ENCODE assay signal across 1 cellular context in the genomic region with DNA sequence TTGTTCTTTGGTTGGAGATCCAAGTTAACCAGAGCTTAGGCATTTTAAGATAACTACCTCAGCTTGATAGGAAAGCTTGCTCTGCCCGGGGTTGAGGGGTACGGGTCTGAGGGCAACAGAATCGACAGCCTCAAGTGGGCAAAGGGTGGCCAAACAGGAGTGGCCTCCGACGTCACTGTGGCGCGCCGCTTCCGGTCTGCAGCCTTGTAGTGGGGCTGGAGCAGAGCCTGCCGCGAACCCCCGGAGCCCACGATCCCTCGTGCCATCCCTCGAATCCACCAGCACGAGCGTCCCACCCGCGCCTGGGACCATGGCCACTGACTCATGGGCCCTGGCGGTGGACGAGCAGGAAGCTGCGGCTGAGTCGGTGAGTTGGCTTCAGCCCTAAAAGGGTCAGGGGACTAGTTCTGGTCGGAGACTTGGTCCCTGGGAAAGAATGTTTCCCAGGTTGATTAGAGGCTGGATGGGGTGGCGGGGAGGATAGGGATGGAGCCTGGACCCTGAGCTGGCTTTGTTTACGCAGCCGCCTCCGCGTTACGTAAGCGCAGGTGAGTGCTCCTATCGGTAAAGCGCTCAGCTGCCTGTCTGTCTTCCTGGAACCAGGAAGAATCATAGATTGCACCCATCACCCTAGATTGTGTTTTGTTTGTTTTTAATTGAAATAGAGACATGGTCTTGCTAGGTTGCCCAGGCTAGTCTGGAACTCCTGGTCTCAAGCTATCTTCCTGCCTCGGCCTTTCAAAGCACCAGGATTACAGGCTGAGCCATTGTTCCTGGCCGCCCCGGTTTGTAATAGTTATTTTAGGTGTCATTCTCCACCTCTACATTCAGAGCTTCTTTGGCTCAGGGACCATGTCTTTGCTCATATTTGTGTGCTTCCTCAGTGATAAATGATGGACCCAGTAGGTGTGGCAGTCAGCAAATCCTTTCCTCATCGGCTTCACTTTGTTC.
TF ChIP-seq lines count a peak whose summit lies in the region.

A gene (plus strand): TSS at position 199 of the 951 bp plus-strand sequence. CDS start 112 bp downstream, at position 311.

TF ChIP-seq in HEK293, 187 proteins besides CTCF, POLR2A, EP300 and RAD21 (continued from another document):
- TF ChIP-seq, protein P1, sequence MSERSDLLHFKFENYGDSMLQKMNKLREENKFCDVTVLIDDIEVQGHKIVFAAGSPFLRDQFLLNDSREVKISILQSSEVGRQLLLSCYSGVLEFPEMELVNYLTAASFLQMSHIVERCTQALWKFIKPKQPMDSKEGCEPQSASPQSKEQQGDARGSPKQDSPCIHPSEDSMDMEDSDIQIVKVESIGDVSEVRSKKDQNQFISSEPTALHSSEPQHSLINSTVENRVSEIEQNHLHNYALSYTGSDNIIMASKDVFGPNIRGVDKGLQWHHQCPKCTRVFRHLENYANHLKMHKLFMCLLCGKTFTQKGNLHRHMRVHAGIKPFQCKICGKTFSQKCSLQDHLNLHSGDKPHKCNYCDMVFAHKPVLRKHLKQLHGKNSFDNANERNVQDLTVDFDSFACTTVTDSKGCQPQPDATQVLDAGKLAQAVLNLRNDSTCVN (tag by site-specific recombination; optimal IDR thresholded peaks at IDR 0.05) = peak; percentile 52
- TF ChIP-seq KLF8 (tag by site-specific recombination; IDR thresholded peaks at IDR 0.05) = no peak
- peak; percentile 97 for TF ChIP-seq ZBTB48 (tag by site-specific recombination; IDR thresholded peaks at IDR 0.05)
- TF ChIP-seq, protein P2, sequence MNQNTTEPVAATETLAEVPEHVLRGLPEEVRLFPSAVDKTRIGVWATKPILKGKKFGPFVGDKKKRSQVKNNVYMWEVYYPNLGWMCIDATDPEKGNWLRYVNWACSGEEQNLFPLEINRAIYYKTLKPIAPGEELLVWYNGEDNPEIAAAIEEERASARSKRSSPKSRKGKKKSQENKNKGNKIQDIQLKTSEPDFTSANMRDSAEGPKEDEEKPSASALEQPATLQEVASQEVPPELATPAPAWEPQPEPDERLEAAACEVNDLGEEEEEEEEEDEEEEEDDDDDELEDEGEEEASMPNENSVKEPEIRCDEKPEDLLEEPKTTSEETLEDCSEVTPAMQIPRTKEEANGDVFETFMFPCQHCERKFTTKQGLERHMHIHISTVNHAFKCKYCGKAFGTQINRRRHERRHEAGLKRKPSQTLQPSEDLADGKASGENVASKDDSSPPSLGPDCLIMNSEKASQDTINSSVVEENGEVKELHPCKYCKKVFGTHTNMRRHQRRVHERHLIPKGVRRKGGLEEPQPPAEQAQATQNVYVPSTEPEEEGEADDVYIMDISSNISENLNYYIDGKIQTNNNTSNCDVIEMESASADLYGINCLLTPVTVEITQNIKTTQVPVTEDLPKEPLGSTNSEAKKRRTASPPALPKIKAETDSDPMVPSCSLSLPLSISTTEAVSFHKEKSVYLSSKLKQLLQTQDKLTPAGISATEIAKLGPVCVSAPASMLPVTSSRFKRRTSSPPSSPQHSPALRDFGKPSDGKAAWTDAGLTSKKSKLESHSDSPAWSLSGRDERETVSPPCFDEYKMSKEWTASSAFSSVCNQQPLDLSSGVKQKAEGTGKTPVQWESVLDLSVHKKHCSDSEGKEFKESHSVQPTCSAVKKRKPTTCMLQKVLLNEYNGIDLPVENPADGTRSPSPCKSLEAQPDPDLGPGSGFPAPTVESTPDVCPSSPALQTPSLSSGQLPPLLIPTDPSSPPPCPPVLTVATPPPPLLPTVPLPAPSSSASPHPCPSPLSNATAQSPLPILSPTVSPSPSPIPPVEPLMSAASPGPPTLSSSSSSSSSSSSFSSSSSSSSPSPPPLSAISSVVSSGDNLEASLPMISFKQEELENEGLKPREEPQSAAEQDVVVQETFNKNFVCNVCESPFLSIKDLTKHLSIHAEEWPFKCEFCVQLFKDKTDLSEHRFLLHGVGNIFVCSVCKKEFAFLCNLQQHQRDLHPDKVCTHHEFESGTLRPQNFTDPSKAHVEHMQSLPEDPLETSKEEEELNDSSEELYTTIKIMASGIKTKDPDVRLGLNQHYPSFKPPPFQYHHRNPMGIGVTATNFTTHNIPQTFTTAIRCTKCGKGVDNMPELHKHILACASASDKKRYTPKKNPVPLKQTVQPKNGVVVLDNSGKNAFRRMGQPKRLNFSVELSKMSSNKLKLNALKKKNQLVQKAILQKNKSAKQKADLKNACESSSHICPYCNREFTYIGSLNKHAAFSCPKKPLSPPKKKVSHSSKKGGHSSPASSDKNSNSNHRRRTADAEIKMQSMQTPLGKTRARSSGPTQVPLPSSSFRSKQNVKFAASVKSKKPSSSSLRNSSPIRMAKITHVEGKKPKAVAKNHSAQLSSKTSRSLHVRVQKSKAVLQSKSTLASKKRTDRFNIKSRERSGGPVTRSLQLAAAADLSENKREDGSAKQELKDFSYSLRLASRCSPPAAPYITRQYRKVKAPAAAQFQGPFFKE (tag by site-specific recombination; IDR thresholded peaks at IDR 0.05; ENCODE audit: borderline replicate concordance) = no peak
- no peak for TF ChIP-seq ZNF133 (tag by site-specific recombination; IDR thresholded peaks at IDR 0.05)
- no peak for TF ChIP-seq ZNF433 (tag by site-specific recombination; IDR thresholded peaks at IDR 0.05; ENCODE audit: low read depth)
- TF ChIP-seq ZNF146 (tag by site-specific recombination; IDR thresholded peaks at IDR 0.05) = no peak
- TF ChIP-seq HOXC10 (CRISPR knock-in tag; IDR thresholded peaks at IDR 0.05) = no peak
- peak; percentile 60 for TF ChIP-seq ZNF2 (tag by site-specific recombination; IDR thresholded peaks at IDR 0.05)
- TF ChIP-seq ZNF248 (tag by site-specific recombination; IDR thresholded peaks at IDR 0.05) = no peak
- no peak for TF ChIP-seq ZNF624 (tag by site-specific recombination; IDR thresholded peaks at IDR 0.05)
- peak; percentile 97 for TF ChIP-seq ZNF600 (tag by site-specific recombination; IDR thresholded peaks at IDR 0.05)
- TF ChIP-seq ZNF677 (tag by site-specific recombination; IDR thresholded peaks at IDR 0.05) = no peak; the same call in 1 of the 2 replicates
- TF ChIP-seq ZNF747 (tag by site-specific recombination; IDR thresholded peaks at IDR 0.05) = no peak
- no peak for TF ChIP-seq KLF9 (tag by site-specific recombination; IDR thresholded peaks at IDR 0.05; ENCODE audit: low read depth)
- TF ChIP-seq SP3 (tag by site-specific recombination; IDR thresholded peaks at IDR 0.05) = 0 out of 2 replicates have a peak, but pooled peaks have one; percentile 22
- TF ChIP-seq ZNF214 (tag by site-specific recombination; IDR thresholded peaks at IDR 0.05; ENCODE audit: borderline replicate concordance) = no peak
- TF ChIP-seq RBAK (tag by site-specific recombination; IDR thresholded peaks at IDR 0.05) = no peak
- TF ChIP-seq ZBTB21 (tag by site-specific recombination; IDR thresholded peaks at IDR 0.05) = peak; percentile 73
- TF ChIP-seq, protein P3, sequence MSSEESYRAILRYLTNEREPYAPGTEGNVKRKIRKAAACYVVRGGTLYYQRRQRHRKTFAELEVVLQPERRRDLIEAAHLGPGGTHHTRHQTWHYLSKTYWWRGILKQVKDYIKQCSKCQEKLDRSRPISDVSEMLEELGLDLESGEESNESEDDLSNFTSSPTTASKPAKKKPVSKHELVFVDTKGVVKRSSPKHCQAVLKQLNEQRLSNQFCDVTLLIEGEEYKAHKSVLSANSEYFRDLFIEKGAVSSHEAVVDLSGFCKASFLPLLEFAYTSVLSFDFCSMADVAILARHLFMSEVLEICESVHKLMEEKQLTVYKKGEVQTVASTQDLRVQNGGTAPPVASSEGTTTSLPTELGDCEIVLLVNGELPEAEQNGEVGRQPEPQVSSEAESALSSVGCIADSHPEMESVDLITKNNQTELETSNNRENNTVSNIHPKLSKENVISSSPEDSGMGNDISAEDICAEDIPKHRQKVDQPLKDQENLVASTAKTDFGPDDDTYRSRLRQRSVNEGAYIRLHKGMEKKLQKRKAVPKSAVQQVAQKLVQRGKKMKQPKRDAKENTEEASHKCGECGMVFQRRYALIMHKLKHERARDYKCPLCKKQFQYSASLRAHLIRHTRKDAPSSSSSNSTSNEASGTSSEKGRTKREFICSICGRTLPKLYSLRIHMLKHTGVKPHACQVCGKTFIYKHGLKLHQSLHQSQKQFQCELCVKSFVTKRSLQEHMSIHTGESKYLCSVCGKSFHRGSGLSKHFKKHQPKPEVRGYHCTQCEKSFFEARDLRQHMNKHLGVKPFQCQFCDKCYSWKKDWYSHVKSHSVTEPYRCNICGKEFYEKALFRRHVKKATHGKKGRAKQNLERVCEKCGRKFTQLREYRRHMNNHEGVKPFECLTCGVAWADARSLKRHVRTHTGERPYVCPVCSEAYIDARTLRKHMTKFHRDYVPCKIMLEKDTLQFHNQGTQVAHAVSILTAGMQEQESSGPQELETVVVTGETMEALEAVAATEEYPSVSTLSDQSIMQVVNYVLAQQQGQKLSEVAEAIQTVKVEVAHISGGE (tag by site-specific recombination; conservative IDR thresholded peaks at IDR 0.05; ENCODE audit: low read depth) = peak; percentile 59
- TF ChIP-seq, protein P4, sequence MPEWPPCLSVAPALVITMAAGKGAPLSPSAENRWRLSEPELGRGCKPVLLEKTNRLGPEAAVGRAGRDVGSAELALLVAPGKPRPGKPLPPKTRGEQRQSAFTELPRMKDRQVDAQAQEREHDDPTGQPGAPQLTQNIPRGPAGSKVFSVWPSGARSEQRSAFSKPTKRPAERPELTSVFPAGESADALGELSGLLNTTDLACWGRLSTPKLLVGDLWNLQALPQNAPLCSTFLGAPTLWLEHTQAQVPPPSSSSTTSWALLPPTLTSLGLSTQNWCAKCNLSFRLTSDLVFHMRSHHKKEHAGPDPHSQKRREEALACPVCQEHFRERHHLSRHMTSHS (tag by site-specific recombination; IDR thresholded peaks at IDR 0.05) = no peak
- no peak for TF ChIP-seq GLI2 (tag by site-specific recombination; IDR thresholded peaks at IDR 0.05; ENCODE audit: borderline replicate concordance, low read depth)
- peak; percentile 41 for TF ChIP-seq SCRT2 (tag by site-specific recombination; IDR thresholded peaks at IDR 0.05)
TF ChIP-seq in HEK293: peak in this region for 31.
